Comparison of ENCODE assay signal across 8 cellular contexts in the genomic region with DNA sequence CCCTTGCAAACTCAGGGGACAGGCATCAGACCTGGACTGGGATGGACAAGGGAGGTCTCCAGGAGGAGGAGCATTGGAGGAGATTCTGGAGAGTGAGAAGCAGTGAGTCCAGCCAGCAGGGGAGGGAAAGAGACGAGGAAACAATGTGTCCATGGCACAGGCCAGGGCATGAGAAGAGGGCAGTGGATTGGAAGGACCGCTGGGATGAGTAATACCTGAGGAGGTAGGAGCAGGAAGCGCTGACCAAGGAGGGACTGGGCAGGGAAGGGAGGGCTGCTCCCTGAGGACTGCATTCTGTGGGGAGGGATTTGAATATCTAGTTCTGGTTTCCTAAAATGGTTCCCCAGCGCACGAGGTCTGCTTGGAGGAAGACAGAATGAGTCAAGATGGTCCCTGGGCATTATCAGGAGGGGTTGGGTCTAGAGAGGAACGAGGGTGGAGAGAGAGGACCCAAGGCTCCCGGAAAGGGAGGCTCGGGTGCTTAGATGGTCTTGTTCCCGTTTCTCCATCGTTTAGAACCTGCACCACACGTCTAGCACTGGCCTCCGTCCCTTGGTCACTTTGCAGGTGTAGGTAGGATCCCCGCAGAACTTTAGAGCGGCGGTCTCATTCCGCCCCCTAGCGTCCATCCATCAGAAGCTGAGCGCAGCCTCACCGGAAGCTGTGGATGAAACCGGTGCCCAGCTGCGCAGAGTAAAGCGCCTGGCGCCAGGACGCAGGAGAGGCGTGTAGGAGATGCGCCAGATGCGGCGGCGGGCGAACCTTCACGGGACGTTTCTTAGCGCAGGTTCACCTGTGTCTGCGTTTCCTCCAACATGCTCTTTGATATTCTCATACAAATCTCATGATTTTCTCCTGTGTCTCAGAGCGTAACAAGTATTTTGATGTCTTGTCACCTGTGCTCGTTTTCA.
A peak's percentile ranks its signal among the peaks of the same experiment; 100 is the strongest.
DNase-seq lines count a peak whose midpoint lies in the region; ATAC-seq and TF ChIP-seq lines count a peak whose summit lies in the region.

No MANE protein-coding gene starts in this region.

- peak; percentile 6 for DNase-seq in A172 (ENCODE audit: low spot score)
- peak; percentile 22 for DNase-seq in GM13976 (ENCODE audit: low spot score)
- peak; percentile 50 for DNase-seq in NCI-H510A treated with DMSO at 0.1 percent for 48 hours (lab: John Stamatoyannopoulos, UW)
- DNase-seq in brain microvascular endothelial cell: no peak
- peak; percentile 86 for DNase-seq in left kidney (ENCODE audit: low read depth, low spot score)
- no peak for DNase-seq in thoracic aorta (ENCODE audit: low spot score)

- no peaks in the 10 kb centered on the region for H3K9me3 ChIP-seq in thoracic aorta

- in situ Hi-C loops in GM13976 (cut with MboI; ENCODE audit: low sequenced_read_pairs, unreplicated experiment) (no loop called here), brain microvascular endothelial cell (cut with HindIII; ENCODE audit: low pct_ligation_motif_present, low sequenced_read_pairs) (no loop called here)

- ATAC-seq in thoracic aorta (ENCODE audit: insufficient number of reproducible peaks, low FRiP score, low read depth): no peak
- no peak for ATAC-seq in HG02970 (IDR thresholded peaks at IDR 0.05; ENCODE audit: low FRiP score, unreplicated experiment)
- ATAC-seq in GM18517 (IDR thresholded peaks at IDR 0.05; ENCODE audit: unreplicated experiment): no peak

- no peak overlapping the region for H3K4me3 ChIP-seq in brain microvascular endothelial cell (ENCODE audit: low read depth, low read length)
- no peak overlapping the region for H3K4me3 ChIP-seq in thoracic aorta

- TF ChIP-seq CTCF in GM13976 (IDR thresholded peaks at IDR 0.05; ENCODE audit: borderline replicate concordance, control extremely low read depth, extremely low read depth, insufficient read depth, missing control alignments) (peak; percentile 12), brain microvascular endothelial cell (IDR thresholded peaks at IDR 0.05; ENCODE audit: low read depth, low read length, missing control alignments) (peak; percentile 54), thoracic aorta (IDR thresholded peaks at IDR 0.05) (peak; percentile 34)

- H3K27ac ChIP-seq in brain microvascular endothelial cell (no peak overlapping the region), thoracic aorta (no peak overlapping the region)

- H3K4me1 ChIP-seq in thoracic aorta (ENCODE audit: control insufficient read depth in 1 of 2, low read depth in 2 of 2): no peaks in the 10 kb centered on the region

- H3K36me3 ChIP-seq in brain microvascular endothelial cell (replicated peaks) (no peaks in the 10 kb centered on the region), thoracic aorta (no peaks in the 10 kb centered on the region)

- H3K27me3 ChIP-seq in brain microvascular endothelial cell (replicated peaks) (no peaks in the 10 kb centered on the region), thoracic aorta (replicated peaks; ENCODE audit: insufficient read depth) (no peaks in the 10 kb centered on the region)

Comparison
In these comparisons a context has a peak if more than half of its experiments do, and no peak if none do; other contexts are left out.
1. DNase-seq: peak in A172 (single experiment), GM13976 (single experiment), NCI-H510A treated with DMSO at 0.1 percent for 48 hours (single experiment) and left kidney (single experiment); none in brain microvascular endothelial cell (single experiment) and thoracic aorta (single experiment).
2. Peak in every context shown above with its lines, with median percentiles within 50 percentile points of each other: CTCF ChIP-seq.